In genomic region chr17:66518677-66519076, GRCh38 we compare ENCODE assay signal across 17 cellular contexts.
A peak's percentile ranks its signal among the peaks of the same experiment; 100 is the strongest.
DNase-seq lines count a peak whose midpoint lies in the region; ATAC-seq, FAIRE-seq and TF ChIP-seq lines count a peak whose summit lies in the region.
"Had no signal": no experiment of that assay in that cellular context is flagged by ENCODE, and none has a peak within 500 bp of the region (broad histone marks: within the 10 kb centered on the region; RNA-seq: fewer than 3 reads in every experiment).

No MANE protein-coding gene starts in this region.

- H3K4me3 Mint-ChIP-seq in T-helper 1 cell treated with Interleukin-12 subunit alpha and Interleukin-12 subunit beta and Interleukin-4 antibody, amounts not matched to agents 30 μg/mL and 1 μg/mL, for 36 hours = no peak overlapping the region
- H3K4me3 Mint-ChIP-seq in effector memory CD8-positive, alpha-beta T cell = no peak overlapping the region
- H3K4me3 Mint-ChIP-seq: B cell had no signal

- peaks cover 3% of the 10 kb centered on the region for H3K9me3 Mint-ChIP-seq in T-helper 1 cell treated with Interleukin-12 subunit alpha and Interleukin-12 subunit beta and Interleukin-4 antibody, amounts not matched to agents 30 μg/mL and 1 μg/mL, for 36 hours
- no peaks in the 10 kb centered on the region for H3K9me3 Mint-ChIP-seq in effector memory CD8-positive, alpha-beta T cell

- no peak overlapping the region for H3K4me2 ChIP-seq in HepG2 (ENCODE audit: low read depth, low read length)

- H2AFZ ChIP-seq in HepG2 (ENCODE audit: low read length) = no peak overlapping the region

- H3K27ac Mint-ChIP-seq in T-helper 1 cell treated with Interleukin-12 subunit alpha and Interleukin-12 subunit beta and Interleukin-4 antibody, amounts not matched to agents 30 μg/mL and 1 μg/mL, for 36 hours = peak overlapping the region; percentile 2
- H3K27ac Mint-ChIP-seq in effector memory CD8-positive, alpha-beta T cell = peak overlapping the region in 1 of 2 donors; percentile 53
- H3K27ac Mint-ChIP-seq: B cell had no signal

- POLR2A ChIA-PET in HepG2 (lab: Yijun Ruan, JAX) = no interaction called here

- CTCF ChIA-PET in HepG2 (lab: Yijun Ruan, JAX; ENCODE audit: low intra/inter-chr PET ratio, low total read pairs) = no interaction called here

- H4K20me1 ChIP-seq in HepG2 (ENCODE audit: insufficient read depth, low read length) = no peaks in the 10 kb centered on the region

- H3K4me1 Mint-ChIP-seq in T-helper 1 cell treated with Interleukin-12 subunit alpha and Interleukin-12 subunit beta and Interleukin-4 antibody, amounts not matched to agents 30 μg/mL and 1 μg/mL, for 36 hours (ENCODE audit: low read depth) = peaks cover 49% of the 10 kb centered on the region
- peaks cover 7 to 8% of the 10 kb centered on the region in 2 donors for H3K4me1 Mint-ChIP-seq in effector memory CD8-positive, alpha-beta T cell (ENCODE audit: low read depth in 2 of 2)
- H3K4me1 Mint-ChIP-seq: B cell had no signal

- TF ChIP-seq CTCF in HepG2 (CRISPR knock-in tag; IDR thresholded peaks at IDR 0.05) = no peak
- no peak for TF ChIP-seq CTCF in right lobe of liver (IDR thresholded peaks at IDR 0.05)
- TF ChIP-seq CTCF in transverse colon (IDR thresholded peaks at IDR 0.05) = no peak

- H3K27ac ChIP-seq in HepG2 (ENCODE audit: extremely low read length, insufficient read depth, low read length) = no peak overlapping the region
- H3K27ac ChIP-seq in right lobe of liver = no peak overlapping the region
- peak overlapping the region in 3 of 4 donors; percentile 0 to 55 (median 20) for H3K27ac ChIP-seq in transverse colon
- H3K27ac ChIP-seq: vagina, WERI-Rb-1 had no signal

- H3K9me3 ChIP-seq in HepG2 (ENCODE audit: low read length) (no peaks in the 10 kb centered on the region), right lobe of liver (no peaks in the 10 kb centered on the region), transverse colon (no peaks in the 10 kb centered on the region)
- H3K9me3 ChIP-seq: vagina had no signal

- H3K4me3 ChIP-seq in HepG2 (replicated peaks in 1 of 3; ENCODE audit: insufficient read depth in 1 of 3, low read depth in 2 of 3, low read length in 3 of 3) = no peak overlapping the region
- H3K4me3 ChIP-seq in right lobe of liver = no peak overlapping the region
- no peak overlapping the region for H3K4me3 ChIP-seq in transverse colon
- H3K4me3 ChIP-seq: vagina had no signal

- in situ Hi-C loops in HepG2 (cut with HindIII; ENCODE audit: extremely low pct_ligation_motif_present, low pct_unique_long_range_greater_than_20kb) (no loop called here), transverse colon (cut with MboI; ENCODE audit: low pct_ligation_motif_present in 1 of 4, low pct_unique_long_range_greater_than_20kb in 1 of 4, low sequenced_read_pairs in 3 of 4) (no loop called here)

- intact Hi-C loops in HepG2 (cut with micrococcal nuclease; ENCODE audit: unreplicated experiment) (no loop called here), right lobe of liver (cut with DNase I) (no loop called here), transverse colon (cut with DNase I; ENCODE audit: low total_unique reads) (no loop called here)

- TF ChIP-seq POLR2A in HepG2 (IDR thresholded peaks at IDR 0.05; ENCODE audit: insufficient read depth in 1 of 2, low read depth in 2 of 2, low read length in 2 of 2) (no peak), right lobe of liver (IDR thresholded peaks at IDR 0.05) (no peak), transverse colon (IDR thresholded peaks at IDR 0.05) (no peak)

- FAIRE-seq in HepG2 (lab: Jason Lieb, UNC) = no peak
- FAIRE-seq: frontal cortex had no signal

- 100% methylated on average over 2 of the region's 2 CpGs for WGBS in HepG2 (ENCODE audit: low lambda C conversion rate)
- WGBS in right lobe of liver (ENCODE audit: insufficient coverage, low coverage, low lambda C conversion rate, missing lambda C conversion rate) = 74% methylated on average over 2 of the region's 2 CpGs
- WGBS in transverse colon (ENCODE audit: low coverage in 1 of 2), 2 donors = 57 to 84% methylated on average over 1 to 2 of the region's 2 CpGs

- no peaks in the 10 kb centered on the region for H3K79me2 ChIP-seq in HepG2 (ENCODE audit: insufficient read depth, low read length)

- ATAC-seq in HepG2 = no peak
- no peak for ATAC-seq in right lobe of liver
- no peak for ATAC-seq in HG02763 (IDR thresholded peaks at IDR 0.05; ENCODE audit: unreplicated experiment)
- ATAC-seq in effector memory CD8-positive, alpha-beta T cell (replicated peaks) = no peak
- no peak for ATAC-seq in HG03045 (IDR thresholded peaks at IDR 0.05; ENCODE audit: unreplicated experiment)
- ATAC-seq: PC-3 had no signal

- H3K27me3 ChIP-seq in HepG2 (ENCODE audit: control insufficient read depth in 1 of 2, insufficient read depth in 2 of 2, low read length in 2 of 2) (no peaks in the 10 kb centered on the region), right lobe of liver (no peaks in the 10 kb centered on the region), transverse colon (no peaks in the 10 kb centered on the region)
- H3K27me3 ChIP-seq: vagina had no signal

- no peaks in the 10 kb centered on the region for H3K27me3 Mint-ChIP-seq in T-helper 1 cell treated with Interleukin-12 subunit alpha and Interleukin-12 subunit beta and Interleukin-4 antibody, amounts not matched to agents 30 μg/mL and 1 μg/mL, for 36 hours (ENCODE audit: low read depth)
- no peaks in the 10 kb centered on the region for H3K27me3 Mint-ChIP-seq in effector memory CD8-positive, alpha-beta T cell
- H3K27me3 Mint-ChIP-seq: B cell had no signal

- DNase-seq in HepG2 (ENCODE audit: low spot score) (no peak), right lobe of liver (no peak), globus pallidus (ENCODE audit: low spot score) (peak; percentile 63), transverse colon (no peak)
- no peak for DNase-seq in effector memory CD8-positive, alpha-beta T cell
- DNase-seq: central memory CD4-positive, alpha-beta T cell; GOT3; mesendoderm; NCI-H345; PC-3; WERI-Rb-1 had no signal

- TF ChIP-seq EP300 in HepG2 (IDR thresholded peaks at IDR 0.05; ENCODE audit: low read depth in 2 of 2, low read length in 2 of 2) (no peak), HepG2 (CRISPR knock-in tag; IDR thresholded peaks at IDR 0.05; ENCODE audit: borderline replicate concordance) (no peak), transverse colon (IDR thresholded peaks at IDR 0.05; ENCODE audit: low read depth) (no peak)

- peaks cover 18% of the 10 kb centered on the region for H3K36me3 Mint-ChIP-seq in T-helper 1 cell treated with Interleukin-12 subunit alpha and Interleukin-12 subunit beta and Interleukin-4 antibody, amounts not matched to agents 30 μg/mL and 1 μg/mL, for 36 hours (ENCODE audit: low read depth)
- H3K36me3 Mint-ChIP-seq in effector memory CD8-positive, alpha-beta T cell (ENCODE audit: insufficient read depth) = peaks cover 3% of the 10 kb centered on the region

- H3K4me1 ChIP-seq in HepG2 (ENCODE audit: insufficient read depth, low read length) (peaks cover 19% of the 10 kb centered on the region), right lobe of liver (peaks cover 0 to 10% (median 4%) of the 10 kb centered on the region in 4 donors), transverse colon (peaks cover 5 to 35% (median 20%) of the 10 kb centered on the region in 4 donors)

- BruUV-seq in HepG2 (replicated peaks; lab: Mats Ljungman, UMichigan) = no TSS peak

- no peak overlapping the region for H3K9ac ChIP-seq in HepG2 (ENCODE audit: insufficient read depth, low read depth, low read length)

- no peak for TF ChIP-seq RAD21 in HepG2 (CRISPR knock-in tag; IDR thresholded peaks at IDR 0.05)

- H3K36me3 ChIP-seq in HepG2 (replicated peaks in 1 of 2; ENCODE audit: control insufficient read depth in 1 of 2, insufficient read depth in 2 of 2, low read length in 2 of 2) = peaks cover 0 to 2% of the 10 kb centered on the region in 2 experiments; a peak in 4 of 5 replicates
- no peaks in the 10 kb centered on the region for H3K36me3 ChIP-seq in right lobe of liver
- no peaks in the 10 kb centered on the region for H3K36me3 ChIP-seq in transverse colon
- H3K36me3 ChIP-seq: vagina, WERI-Rb-1 had no signal

TF ChIP-seq in HepG2, 621 proteins besides CTCF, POLR2A, EP300 and RAD21:
- TF ChIP-seq RFX1 (IDR thresholded peaks at IDR 0.05) (peak; percentile 53; the same call in 1 of the 2 replicates), ZSCAN21 (CRISPR knock-in tag; IDR thresholded peaks at IDR 0.05; ENCODE audit: borderline replicate concordance) (no peak)

Comparison
In these comparisons a context has a peak if more than half of its experiments do, and no peak if none do; other contexts are left out.
1. H3K27ac ChIP-seq: peak in transverse colon (3 of 4); none in HepG2 (single experiment) and right lobe of liver (0 of 3).